Comparison of ENCODE assay signal across 11 cellular contexts in genomic region chr1:158163000-158163947, GRCh38. TPM values are rescaled to one million over a fixed set of nuclear protein-coding genes. Genes with fewer than 3 reads are reported as not detected.
A peak's percentile ranks its signal among the peaks of the same experiment; 100 is the strongest.
DNase-seq lines count a peak whose midpoint lies in the region; ATAC-seq and TF ChIP-seq lines count a peak whose summit lies in the region.
"Had no signal": no experiment of that assay in that cellular context is flagged by ENCODE, and none has a peak within 500 bp of the region (broad histone marks: within the 10 kb centered on the region; RNA-seq: fewer than 3 reads in every experiment).

No MANE protein-coding gene starts in this region.

- peak overlapping the region; percentile 21 for H3K4me3 ChIP-seq in OCI-LY7 (ENCODE audit: low read depth, low read length, poor library complexity, severe bottlenecking)

- peaks cover 6% of the 10 kb centered on the region for H3K36me3 Mint-ChIP-seq in T-helper 17 cell (ENCODE audit: low read depth)
- H3K36me3 Mint-ChIP-seq: T-cell had no signal

- peaks cover 32% of the 10 kb centered on the region for H3K4me1 ChIP-seq in OCI-LY7 (ENCODE audit: insufficient read depth, low read length, poor library complexity, severe bottlenecking)

- peak; percentile 99 for ATAC-seq in GM18508 (IDR thresholded peaks at IDR 0.05; ENCODE audit: insufficient read depth, unreplicated experiment)
- peak; percentile 99 for ATAC-seq in GM21367 (IDR thresholded peaks at IDR 0.05; ENCODE audit: unreplicated experiment)
- peak; percentile 98 for ATAC-seq in HG03066 (IDR thresholded peaks at IDR 0.05; ENCODE audit: low read depth, unreplicated experiment)
- no peak for ATAC-seq in T-helper 17 cell
- ATAC-seq: T-cell had no signal

- TF ChIP-seq CTCF in OCI-LY7 (conservative IDR thresholded peaks at IDR 0.05; ENCODE audit: low read length): no peak

- H3K4me2 ChIP-seq in OCI-LY7 (ENCODE audit: low read length): peak overlapping the region; percentile 45

- H4K20me1 ChIP-seq in OCI-LY7 (ENCODE audit: insufficient read depth, low read length): no peaks in the 10 kb centered on the region

- intact Hi-C loops in OCI-LY7 (cut with micrococcal nuclease; ENCODE audit: unreplicated experiment): no loop called here

- H3K27me3 Mint-ChIP-seq in T-helper 17 cell: peaks cover 84% of the 10 kb centered on the region

- no peak overlapping the region for H3K4me3 Mint-ChIP-seq in T-helper 17 cell
- H3K4me3 Mint-ChIP-seq: T-cell had no signal

- H3K27ac Mint-ChIP-seq in T-helper 17 cell: no peak overlapping the region
- H3K27ac Mint-ChIP-seq: T-cell had no signal

- no peak overlapping the region for H3K27ac ChIP-seq in OCI-LY7 (ENCODE audit: low read depth, low read length, poor library complexity, severe bottlenecking)

- peak overlapping the region; percentile 61 for H2AFZ ChIP-seq in OCI-LY7 (ENCODE audit: low read length)

- H3K9me2 ChIP-seq in OCI-LY7 (ENCODE audit: insufficient read depth, low read length): no peaks in the 10 kb centered on the region

- POLR2A ChIA-PET in OCI-LY7 (lab: Charles Lee): interaction anchor here (0.9 to 1.5 kb wide), 5 partner anchors 9 to 15 kb away, joined by 3 to 6 read pairs (median 4); no protein-coding TSS in a partner anchor

- H3K79me2 ChIP-seq in OCI-LY7 (ENCODE audit: insufficient read depth, low read depth, low read length): no peaks in the 10 kb centered on the region

- DNase-seq in OCI-LY7 (ENCODE audit: low spot score) (peak; percentile 30), GDM1 (lab: John Stamatoyannopoulos, UW) (no peak), T-helper 17 cell (no peak)
- DNase-seq in activated CD4-positive, alpha-beta T cell treated with anti-CD3 and anti-CD28 coated beads, Interleukin-2, amount 50 U/mL, for 4 hours: no peak
- DNase-seq in stimulated activated naive CD4-positive, alpha-beta T cell (lab: John Stamatoyannopoulos, UW): no peak
- DNase-seq: Calu3, occipital lobe, T-cell had no signal

- H3K9me3 ChIP-seq in OCI-LY7 (ENCODE audit: low read length) (peaks cover 12% of the 10 kb centered on the region; the same call in 1 of the 2 replicates), T-helper 17 cell (ENCODE audit: control insufficient read depth, low read length, poor library complexity, severe bottlenecking) (no peaks in the 10 kb centered on the region)

- BruUV-seq in OCI-LY7 (replicated peaks; lab: Mats Ljungman, UMichigan): no TSS peak

- CTCF ChIA-PET in OCI-LY7 (lab: Charles Lee; ENCODE audit: unreplicated experiment): interaction anchor here (1.9 kb wide), 1 partner anchor 41 kb away, joined by 5 read pairs; no protein-coding TSS in a partner anchor

- no peaks in the 10 kb centered on the region for H3K4me1 Mint-ChIP-seq in T-helper 17 cell

- H3K36me3 ChIP-seq in OCI-LY7 (ENCODE audit: insufficient read depth, low read length): no peaks in the 10 kb centered on the region; the same call in 1 of the 2 replicates

RNA-seq across cellular contexts. Expression of gene CD1D, which starts 17.4 kb away (rescaled TPM):
- total RNA-seq in OCI-LY7 (2014; rRNA removed; shearing (Covaris generic)): 3.3 and 4.9 TPM in 2 replicates
- total RNA-seq in OCI-LY7 (2022): 5.7 and 5.8 TPM in 2 replicates
- total RNA-seq in T-helper 17 cell: under 1 TPM; 0.94 to 0.99 TPM
